In the genomic region with DNA sequence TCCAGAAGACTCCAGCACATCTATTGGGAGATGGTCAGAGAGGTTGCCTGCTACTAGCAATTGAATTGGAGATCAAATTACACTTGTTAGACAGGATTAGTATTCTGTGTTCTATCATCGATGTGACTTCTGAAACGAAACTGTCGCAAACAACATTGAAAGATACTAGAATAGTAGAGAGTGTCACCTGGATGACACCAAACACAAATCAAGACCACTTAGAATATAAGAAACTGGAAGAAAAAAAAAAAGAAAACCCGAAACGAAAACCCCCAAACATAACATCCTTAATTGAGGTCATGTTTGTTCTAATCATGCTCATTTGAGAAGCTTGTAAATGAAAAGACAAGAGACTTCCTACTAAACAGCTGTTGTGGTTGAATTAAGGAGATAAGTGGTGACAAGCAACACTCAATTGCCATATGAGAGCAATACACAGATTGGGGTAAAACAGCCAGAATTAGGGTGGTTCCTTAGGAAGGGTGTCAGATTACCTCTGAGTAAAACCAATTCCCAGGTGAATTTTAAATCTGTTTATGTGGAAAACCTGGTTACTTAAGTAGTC, we compare ENCODE assay signal across 11 cellular contexts.
DNase-seq lines count a peak whose midpoint lies in the region; ATAC-seq and TF ChIP-seq lines count a peak whose summit lies in the region.
"Had no signal": no experiment of that assay in that cellular context is flagged by ENCODE, and none has a peak within 500 bp of the region (broad histone marks: within the 10 kb centered on the region; RNA-seq: fewer than 3 reads in every experiment).

No MANE protein-coding gene starts in this region.

- no peak for TF ChIP-seq CTCF in OCI-LY1 (IDR thresholded peaks at IDR 0.05; ENCODE audit: low read length)

- H3K27ac ChIP-seq in OCI-LY1 (ENCODE audit: low read depth, low read length, poor library complexity, severe bottlenecking) = peak overlapping the region; percentile 99

- DNase-seq in myocyte (ENCODE audit: low read depth) = peak; percentile 46
- no peak for DNase-seq in occipital lobe (lab: John Stamatoyannopoulos, UW)
- DNase-seq: cortex of kidney, T-helper 1 cell had no signal

- no peak overlapping the region for H3K4me3 ChIP-seq in OCI-LY1 (ENCODE audit: low read depth, low read length, poor library complexity, severe bottlenecking)

- peak overlapping the region; percentile 8; the same call in 1 of the 2 replicates for H3K9ac ChIP-seq in OCI-LY1 (ENCODE audit: low read length)

- ATAC-seq in GM18508 (IDR thresholded peaks at IDR 0.05; ENCODE audit: insufficient read depth, unreplicated experiment) (peak; percentile 20), HG03432 (IDR thresholded peaks at IDR 0.05; ENCODE audit: unreplicated experiment) (peak; percentile 19), GM21723 (IDR thresholded peaks at IDR 0.05; ENCODE audit: unreplicated experiment) (no peak), HG03469 (IDR thresholded peaks at IDR 0.05; ENCODE audit: unreplicated experiment) (no peak)
- ATAC-seq: HCT116 had no signal

- no peaks in the 10 kb centered on the region for H3K9me2 ChIP-seq in OCI-LY1 (ENCODE audit: low read depth, low read length)

- no peaks in the 10 kb centered on the region for H4K20me1 ChIP-seq in OCI-LY1 (ENCODE audit: insufficient read depth, low read length)

- H3K4me2 ChIP-seq in OCI-LY1 (ENCODE audit: low read length) = peak overlapping the region; percentile 25

- H3K27me3 ChIP-seq in OCI-LY1 (ENCODE audit: insufficient read depth, low read length) = no peaks in the 10 kb centered on the region
- H3K27me3 ChIP-seq: neutrophil had no signal

- H3K9me3 ChIP-seq in OCI-LY1 (ENCODE audit: low read length) = no peaks in the 10 kb centered on the region
- H3K9me3 ChIP-seq: neutrophil had no signal

- no peaks in the 10 kb centered on the region for H3K36me3 ChIP-seq in OCI-LY1 (ENCODE audit: insufficient read depth, low read length)
- H3K36me3 ChIP-seq: neutrophil had no signal

- peak overlapping the region; percentile 77 for H2AFZ ChIP-seq in OCI-LY1 (ENCODE audit: low read length)

- no peaks in the 10 kb centered on the region for H3K79me2 ChIP-seq in OCI-LY1 (ENCODE audit: insufficient read depth, low read length)

- H3F3A ChIP-seq in OCI-LY1 (ENCODE audit: insufficient read depth, low read length) = 0 out of 2 replicates have a peak, but pooled peaks cover 5% of the 10 kb centered on the region

- peaks cover 54% of the 10 kb centered on the region for H3K4me1 ChIP-seq in OCI-LY1 (ENCODE audit: insufficient read depth, low read length, severe bottlenecking)

Comparison
In these comparisons a context has a peak if more than half of its experiments do, and no peak if none do; other contexts are left out.
1. ATAC-seq: peak in GM18508 (single experiment) and HG03432 (single experiment); none in GM21723 (single experiment) and HG03469 (single experiment).